ENCODE assay signal across 1 cellular context in the genomic region with DNA sequence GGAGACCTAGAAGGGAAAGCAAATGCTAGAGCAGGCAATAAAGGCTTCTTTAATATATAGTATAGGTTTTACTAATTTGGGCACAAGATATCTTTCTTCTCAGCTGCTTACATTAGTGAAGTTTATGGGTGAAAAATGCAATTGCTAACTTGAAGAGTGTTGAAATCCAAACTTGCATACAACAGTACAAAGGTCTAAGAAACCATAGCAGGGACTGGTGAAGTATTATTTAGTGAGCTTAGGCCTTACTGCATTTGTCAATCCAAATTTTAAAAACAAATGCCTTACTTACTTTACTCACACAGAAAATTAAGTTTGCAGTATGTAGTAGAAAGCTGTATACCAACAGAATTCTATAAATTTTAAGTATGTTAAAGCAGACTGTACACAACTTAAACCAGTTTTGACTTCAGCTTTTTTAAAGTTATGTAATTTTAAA.
TF ChIP-seq lines count a peak whose summit lies in the region.

No MANE protein-coding gene starts in this region.

TF ChIP-seq in liver, 16 proteins besides CTCF, POLR2A, EP300 and RAD21 (continued from another document):
- TF ChIP-seq, protein P1, sequence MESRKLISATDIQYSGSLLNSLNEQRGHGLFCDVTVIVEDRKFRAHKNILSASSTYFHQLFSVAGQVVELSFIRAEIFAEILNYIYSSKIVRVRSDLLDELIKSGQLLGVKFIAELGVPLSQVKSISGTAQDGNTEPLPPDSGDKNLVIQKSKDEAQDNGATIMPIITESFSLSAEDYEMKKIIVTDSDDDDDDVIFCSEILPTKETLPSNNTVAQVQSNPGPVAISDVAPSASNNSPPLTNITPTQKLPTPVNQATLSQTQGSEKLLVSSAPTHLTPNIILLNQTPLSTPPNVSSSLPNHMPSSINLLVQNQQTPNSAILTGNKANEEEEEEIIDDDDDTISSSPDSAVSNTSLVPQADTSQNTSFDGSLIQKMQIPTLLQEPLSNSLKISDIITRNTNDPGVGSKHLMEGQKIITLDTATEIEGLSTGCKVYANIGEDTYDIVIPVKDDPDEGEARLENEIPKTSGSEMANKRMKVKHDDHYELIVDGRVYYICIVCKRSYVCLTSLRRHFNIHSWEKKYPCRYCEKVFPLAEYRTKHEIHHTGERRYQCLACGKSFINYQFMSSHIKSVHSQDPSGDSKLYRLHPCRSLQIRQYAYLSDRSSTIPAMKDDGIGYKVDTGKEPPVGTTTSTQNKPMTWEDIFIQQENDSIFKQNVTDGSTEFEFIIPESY (IDR thresholded peaks at IDR 0.05) = peak; percentile 33
- TF ChIP-seq, protein P2, sequence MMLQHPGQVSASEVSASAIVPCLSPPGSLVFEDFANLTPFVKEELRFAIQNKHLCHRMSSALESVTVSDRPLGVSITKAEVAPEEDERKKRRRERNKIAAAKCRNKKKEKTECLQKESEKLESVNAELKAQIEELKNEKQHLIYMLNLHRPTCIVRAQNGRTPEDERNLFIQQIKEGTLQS (IDR thresholded peaks at IDR 0.05) = peak; percentile 40
- TF ChIP-seq RXRA (IDR thresholded peaks at IDR 0.05) (peak; percentile 42 to 64), FOXA2 (IDR thresholded peaks at IDR 0.05) (no peak)
